ENCODE assay signal across 2 cellular contexts in the genomic region with DNA sequence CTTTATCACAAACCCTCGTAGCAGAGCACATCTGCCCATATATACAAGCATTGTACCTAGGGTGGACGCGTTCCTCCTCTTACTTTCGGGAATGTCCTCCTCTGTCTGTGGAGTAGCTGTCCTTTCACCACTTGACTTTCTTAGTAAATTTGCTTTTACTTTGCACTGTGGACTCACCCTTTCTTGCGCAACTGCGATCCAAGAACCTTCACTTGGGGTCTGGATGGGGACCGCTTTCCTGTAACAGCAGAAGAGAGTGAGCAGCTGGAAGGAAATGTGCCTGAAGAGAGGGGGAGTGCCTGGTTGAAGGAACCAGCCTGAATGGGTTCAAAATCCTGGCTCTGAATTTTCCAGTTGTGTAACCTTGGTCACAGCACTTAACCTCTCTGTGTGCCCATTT.
TF ChIP-seq lines count a peak whose summit lies in the region.

No MANE protein-coding gene starts in this region.

TF ChIP-seq in H1, 55 proteins besides CTCF, POLR2A, EP300 and RAD21:
- TF ChIP-seq SP1 (IDR thresholded peaks at IDR 0.05; ENCODE audit: low read depth, low read length) (no peak), CEBPB (IDR thresholded peaks at IDR 0.05; ENCODE audit: low read depth, low read length) (peak; percentile 63; the same call in 1 of the 2 replicates)

TF ChIP-seq in SK-N-SH treated with all-trans-retinoic acid at 6 μM for 48 hours, 23 proteins besides CTCF, POLR2A, EP300 and RAD21:
- TF ChIP-seq TCF4 (CRISPR knock-in tag; IDR thresholded peaks at IDR 0.05; ENCODE audit: borderline replicate concordance) (no peak), ESRRG (CRISPR knock-in tag; IDR thresholded peaks at IDR 0.05) (no peak), POU6F1 (CRISPR knock-in tag; IDR thresholded peaks at IDR 0.05; ENCODE audit: borderline replicate concordance, low read depth) (no peak), ZNF565 (CRISPR knock-in tag; conservative IDR thresholded peaks at IDR 0.05; ENCODE audit: low read depth) (no peak), GLIS3 (CRISPR knock-in tag; IDR thresholded peaks at IDR 0.05) (no peak), ZNF8 (CRISPR knock-in tag; IDR thresholded peaks at IDR 0.05) (no peak), CREB5 (CRISPR knock-in tag; IDR thresholded peaks at IDR 0.05; ENCODE audit: low read depth) (no peak), ARNTL (CRISPR knock-in tag; IDR thresholded peaks at IDR 0.05; ENCODE audit: borderline replicate concordance, low read depth) (no peak), ZNF70 (CRISPR knock-in tag; IDR thresholded peaks at IDR 0.05) (no peak), ZFP30 (CRISPR knock-in tag; IDR thresholded peaks at IDR 0.05) (no peak), TSHZ2 (CRISPR knock-in tag; IDR thresholded peaks at IDR 0.05) (no peak), ZFP3 (CRISPR knock-in tag; IDR thresholded peaks at IDR 0.05) (no peak)
- TF ChIP-seq, protein P1, sequence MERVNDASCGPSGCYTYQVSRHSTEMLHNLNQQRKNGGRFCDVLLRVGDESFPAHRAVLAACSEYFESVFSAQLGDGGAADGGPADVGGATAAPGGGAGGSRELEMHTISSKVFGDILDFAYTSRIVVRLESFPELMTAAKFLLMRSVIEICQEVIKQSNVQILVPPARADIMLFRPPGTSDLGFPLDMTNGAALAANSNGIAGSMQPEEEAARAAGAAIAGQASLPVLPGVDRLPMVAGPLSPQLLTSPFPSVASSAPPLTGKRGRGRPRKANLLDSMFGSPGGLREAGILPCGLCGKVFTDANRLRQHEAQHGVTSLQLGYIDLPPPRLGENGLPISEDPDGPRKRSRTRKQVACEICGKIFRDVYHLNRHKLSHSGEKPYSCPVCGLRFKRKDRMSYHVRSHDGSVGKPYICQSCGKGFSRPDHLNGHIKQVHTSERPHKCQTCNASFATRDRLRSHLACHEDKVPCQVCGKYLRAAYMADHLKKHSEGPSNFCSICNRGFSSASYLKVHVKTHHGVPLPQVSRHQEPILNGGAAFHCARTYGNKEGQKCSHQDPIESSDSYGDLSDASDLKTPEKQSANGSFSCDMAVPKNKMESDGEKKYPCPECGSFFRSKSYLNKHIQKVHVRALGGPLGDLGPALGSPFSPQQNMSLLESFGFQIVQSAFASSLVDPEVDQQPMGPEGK (CRISPR knock-in tag; IDR thresholded peaks at IDR 0.05; ENCODE audit: borderline replicate concordance), result no peak
- TF ChIP-seq, protein P2, sequence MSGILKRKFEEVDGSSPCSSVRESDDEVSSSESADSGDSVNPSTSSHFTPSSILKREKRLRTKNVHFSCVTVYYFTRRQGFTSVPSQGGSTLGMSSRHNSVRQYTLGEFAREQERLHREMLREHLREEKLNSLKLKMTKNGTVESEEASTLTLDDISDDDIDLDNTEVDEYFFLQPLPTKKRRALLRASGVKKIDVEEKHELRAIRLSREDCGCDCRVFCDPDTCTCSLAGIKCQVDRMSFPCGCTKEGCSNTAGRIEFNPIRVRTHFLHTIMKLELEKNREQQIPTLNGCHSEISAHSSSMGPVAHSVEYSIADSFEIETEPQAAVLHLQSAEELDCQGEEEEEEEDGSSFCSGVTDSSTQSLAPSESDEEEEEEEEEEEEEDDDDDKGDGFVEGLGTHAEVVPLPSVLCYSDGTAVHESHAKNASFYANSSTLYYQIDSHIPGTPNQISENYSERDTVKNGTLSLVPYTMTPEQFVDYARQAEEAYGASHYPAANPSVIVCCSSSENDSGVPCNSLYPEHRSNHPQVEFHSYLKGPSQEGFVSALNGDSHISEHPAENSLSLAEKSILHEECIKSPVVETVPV (CRISPR knock-in tag; IDR thresholded peaks at IDR 0.05), result no peak
